8 cellular contexts compared by ENCODE assay signal in the genomic region with DNA sequence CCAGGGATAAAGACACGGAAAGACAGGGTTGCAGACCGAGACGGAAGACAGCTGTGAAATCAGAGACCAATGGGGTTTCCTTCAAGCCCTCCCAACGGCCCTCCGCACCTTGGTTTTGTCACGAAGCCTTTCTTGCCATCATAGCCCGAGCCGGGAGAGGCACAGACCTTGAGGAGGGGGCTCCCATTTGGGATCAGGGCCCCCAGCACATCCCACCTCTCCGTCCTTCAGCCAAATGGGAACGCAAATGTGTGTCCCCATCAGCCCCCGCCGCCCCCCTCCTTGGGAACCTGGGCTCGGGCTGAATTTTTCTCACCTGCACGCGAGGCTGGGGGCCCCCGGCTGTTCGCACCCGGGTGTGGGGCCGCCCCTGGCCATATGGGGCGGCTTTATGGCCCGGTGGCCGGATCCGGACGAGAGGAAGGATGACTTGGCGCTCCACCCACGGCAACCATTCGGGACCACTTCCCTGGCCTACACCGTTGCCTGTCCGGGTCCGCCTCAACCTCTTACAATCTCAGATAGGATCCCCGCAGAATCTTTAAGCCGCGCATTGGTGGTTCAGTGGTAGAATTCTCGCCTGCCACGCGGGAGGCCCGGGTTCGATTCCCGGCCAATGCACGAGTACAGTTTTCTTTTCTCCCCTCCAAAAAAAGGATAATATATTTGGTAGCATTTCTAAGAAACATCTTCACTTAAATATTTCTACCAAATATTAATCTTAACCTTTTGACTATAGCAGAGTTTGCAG. TPM values are rescaled to one million over a fixed set of nuclear protein-coding genes. Genes with fewer than 3 reads are reported as not detected.
DNase-seq lines count a peak whose midpoint lies in the region; ATAC-seq and TF ChIP-seq lines count a peak whose summit lies in the region.

No MANE protein-coding gene starts in this region.

- H3K36me3 ChIP-seq in BE2C (no peaks in the 10 kb centered on the region), HEK293 (ENCODE audit: control insufficient read depth in 2 of 2, insufficient read depth in 1 of 2, low read length in 2 of 2) (no peaks in the 10 kb centered on the region), esophagus (ENCODE audit: control insufficient read depth in 2 of 2, insufficient read depth in 2 of 2, low read length in 1 of 2) (no peaks in the 10 kb centered on the region), muscle layer of duodenum (ENCODE audit: control insufficient read depth in 1 of 2, insufficient read depth in 2 of 2, low read length in 2 of 2) (no peaks in the 10 kb centered on the region)

- CTCF ChIA-PET in HEK293 (lab: Yijun Ruan, JAX): interaction anchor here (0.6 to 4.7 kb wide), 6 partner anchors 13 to 438 kb away, joined by 3 to 36 read pairs (median 8); no protein-coding TSS in a partner anchor

- no peak for ATAC-seq in GM19328 (IDR thresholded peaks at IDR 0.05; ENCODE audit: unreplicated experiment)

- TF ChIP-seq CTCF in BE2C (IDR thresholded peaks at IDR 0.05; ENCODE audit: low read depth, low read length): no peak
- TF ChIP-seq CTCF in HEK293 (tag by site-specific recombination; IDR thresholded peaks at IDR 0.05): no peak

- DNase-seq in BE2C (peak; percentile 67), OCI-M2 (lab: John Stamatoyannopoulos, UW; ENCODE audit: unreplicated experiment) (peak; percentile 47), activated T-cell treated with anti-CD3 and anti-CD28 coated beads for 48 hours (ENCODE audit: low read depth) (peak; percentile 84)
- peak; percentile 85 to 86 for DNase-seq in stimulated activated CD8-positive, alpha-beta memory T cell treated with anti-CD3 and anti-CD28 coated beads, Interleukin-7, amount 100 ng/mL, for 1 hour (ENCODE audit: low read depth in 2 of 2)

- H3K27me3 ChIP-seq in BE2C: peaks cover 20% of the 10 kb centered on the region
- H3K27me3 ChIP-seq in esophagus (ENCODE audit: control insufficient read depth in 1 of 2, insufficient read depth in 2 of 2, low read length in 2 of 2): no peaks in the 10 kb centered on the region
- H3K27me3 ChIP-seq in muscle layer of duodenum (ENCODE audit: low read depth, low read length): peaks cover 31% of the 10 kb centered on the region

- H3K4me1 ChIP-seq in BE2C (no peaks in the 10 kb centered on the region), HEK293 (ENCODE audit: control insufficient read depth, insufficient read depth, low read length) (peaks cover 14% of the 10 kb centered on the region), esophagus (ENCODE audit: control insufficient read depth in 2 of 2, insufficient read depth in 2 of 2, low read length in 1 of 2) (peaks cover 22 to 27% of the 10 kb centered on the region in 2 donors), muscle layer of duodenum (ENCODE audit: control insufficient read depth in 1 of 2, insufficient read depth in 2 of 2, low read length in 2 of 2) (peaks cover 13 to 63% of the 10 kb centered on the region in 2 donors)

- H3K4me3 ChIP-seq in BE2C (ENCODE audit: low read depth, low read length): peak overlapping the region; percentile 78
- peak overlapping the region; percentile 55 for H3K4me3 ChIP-seq in HEK293 (ENCODE audit: low read depth, low read length)
- peak overlapping the region; percentile 47 for H3K4me3 ChIP-seq in esophagus (ENCODE audit: low read depth in 1 of 2, low read length in 2 of 2)
- H3K4me3 ChIP-seq in muscle layer of duodenum (ENCODE audit: low read depth in 1 of 2, low read length in 2 of 2): peak overlapping the region; percentile 72 to 81

- H3K9me3 ChIP-seq in BE2C (no peaks in the 10 kb centered on the region), HEK293 (ENCODE audit: control insufficient read depth, insufficient read depth, low read depth, low read length) (no peaks in the 10 kb centered on the region), esophagus (ENCODE audit: control insufficient read depth in 2 of 2, insufficient read depth in 1 of 2, low read depth in 1 of 2, low read length in 1 of 2) (no peaks in the 10 kb centered on the region), muscle layer of duodenum (ENCODE audit: control insufficient read depth in 1 of 2, low read length in 2 of 2) (no peaks in the 10 kb centered on the region)

- POLR2A ChIA-PET in HEK293 (lab: Yijun Ruan, JAX): interaction anchor here (0.7 to 3.5 kb wide), 7 partner anchors 14 to 290 kb away, joined by 3 to 15 read pairs (median 4); partner anchors contain the start of gene SLC25A35

- H3K27ac ChIP-seq in HEK293 (ENCODE audit: extremely low read depth, low read depth, low read length) (peak overlapping the region; percentile 77; the same call in 1 of the 2 replicates), esophagus (ENCODE audit: low read depth in 2 of 2, low read length in 1 of 2) (peak overlapping the region in 1 of 2 donors; percentile 47), muscle layer of duodenum (ENCODE audit: low read length) (no peak overlapping the region)

- WGBS in esophagus, 2 donors: 1 to 2% methylated on average over 40 of the region's 40 CpGs

TF ChIP-seq in HEK293, 187 proteins besides CTCF, POLR2A, EP300 and RAD21 (continues in another document):
- no peak for TF ChIP-seq ZNF707 (tag by site-specific recombination; IDR thresholded peaks at IDR 0.05)
- TF ChIP-seq ZNF571 (tag by site-specific recombination; IDR thresholded peaks at IDR 0.05): no peak
- no peak for TF ChIP-seq ZNF202 (tag by site-specific recombination; IDR thresholded peaks at IDR 0.05; ENCODE audit: borderline replicate concordance)
- TF ChIP-seq ZNF121 (tag by site-specific recombination; IDR thresholded peaks at IDR 0.05): no peak
- no peak for TF ChIP-seq ZBTB1 (tag by site-specific recombination; IDR thresholded peaks at IDR 0.05)
- TF ChIP-seq ZNF274 (IDR thresholded peaks at IDR 0.05; ENCODE audit: low read length): no peak
- no peak for TF ChIP-seq ZNF274 (tag by site-specific recombination; IDR thresholded peaks at IDR 0.05; ENCODE audit: borderline replicate concordance)
- TF ChIP-seq ZNF626 (tag by site-specific recombination; IDR thresholded peaks at IDR 0.05): no peak
- TF ChIP-seq ZNF311 (tag by site-specific recombination; IDR thresholded peaks at IDR 0.05; ENCODE audit: borderline replicate concordance): no peak
- TF ChIP-seq, protein P1, sequence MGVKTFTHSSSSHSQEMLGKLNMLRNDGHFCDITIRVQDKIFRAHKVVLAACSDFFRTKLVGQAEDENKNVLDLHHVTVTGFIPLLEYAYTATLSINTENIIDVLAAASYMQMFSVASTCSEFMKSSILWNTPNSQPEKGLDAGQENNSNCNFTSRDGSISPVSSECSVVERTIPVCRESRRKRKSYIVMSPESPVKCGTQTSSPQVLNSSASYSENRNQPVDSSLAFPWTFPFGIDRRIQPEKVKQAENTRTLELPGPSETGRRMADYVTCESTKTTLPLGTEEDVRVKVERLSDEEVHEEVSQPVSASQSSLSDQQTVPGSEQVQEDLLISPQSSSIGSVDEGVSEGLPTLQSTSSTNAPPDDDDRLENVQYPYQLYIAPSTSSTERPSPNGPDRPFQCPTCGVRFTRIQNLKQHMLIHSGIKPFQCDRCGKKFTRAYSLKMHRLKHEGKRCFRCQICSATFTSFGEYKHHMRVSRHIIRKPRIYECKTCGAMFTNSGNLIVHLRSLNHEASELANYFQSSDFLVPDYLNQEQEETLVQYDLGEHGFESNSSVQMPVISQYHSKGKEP (tag by site-specific recombination; IDR thresholded peaks at IDR 0.05): peak; percentile 79
- peak; percentile 59 for TF ChIP-seq ZBTB20 (tag by site-specific recombination; IDR thresholded peaks at IDR 0.05)
- TF ChIP-seq ZNF560 (tag by site-specific recombination; IDR thresholded peaks at IDR 0.05; ENCODE audit: borderline replicate concordance): no peak
- TF ChIP-seq, protein P2, sequence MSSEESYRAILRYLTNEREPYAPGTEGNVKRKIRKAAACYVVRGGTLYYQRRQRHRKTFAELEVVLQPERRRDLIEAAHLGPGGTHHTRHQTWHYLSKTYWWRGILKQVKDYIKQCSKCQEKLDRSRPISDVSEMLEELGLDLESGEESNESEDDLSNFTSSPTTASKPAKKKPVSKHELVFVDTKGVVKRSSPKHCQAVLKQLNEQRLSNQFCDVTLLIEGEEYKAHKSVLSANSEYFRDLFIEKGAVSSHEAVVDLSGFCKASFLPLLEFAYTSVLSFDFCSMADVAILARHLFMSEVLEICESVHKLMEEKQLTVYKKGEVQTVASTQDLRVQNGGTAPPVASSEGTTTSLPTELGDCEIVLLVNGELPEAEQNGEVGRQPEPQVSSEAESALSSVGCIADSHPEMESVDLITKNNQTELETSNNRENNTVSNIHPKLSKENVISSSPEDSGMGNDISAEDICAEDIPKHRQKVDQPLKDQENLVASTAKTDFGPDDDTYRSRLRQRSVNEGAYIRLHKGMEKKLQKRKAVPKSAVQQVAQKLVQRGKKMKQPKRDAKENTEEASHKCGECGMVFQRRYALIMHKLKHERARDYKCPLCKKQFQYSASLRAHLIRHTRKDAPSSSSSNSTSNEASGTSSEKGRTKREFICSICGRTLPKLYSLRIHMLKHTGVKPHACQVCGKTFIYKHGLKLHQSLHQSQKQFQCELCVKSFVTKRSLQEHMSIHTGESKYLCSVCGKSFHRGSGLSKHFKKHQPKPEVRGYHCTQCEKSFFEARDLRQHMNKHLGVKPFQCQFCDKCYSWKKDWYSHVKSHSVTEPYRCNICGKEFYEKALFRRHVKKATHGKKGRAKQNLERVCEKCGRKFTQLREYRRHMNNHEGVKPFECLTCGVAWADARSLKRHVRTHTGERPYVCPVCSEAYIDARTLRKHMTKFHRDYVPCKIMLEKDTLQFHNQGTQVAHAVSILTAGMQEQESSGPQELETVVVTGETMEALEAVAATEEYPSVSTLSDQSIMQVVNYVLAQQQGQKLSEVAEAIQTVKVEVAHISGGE (tag by site-specific recombination; conservative IDR thresholded peaks at IDR 0.05; ENCODE audit: low read depth): peak; percentile 94
- no peak for TF ChIP-seq HOXA7 (CRISPR knock-in tag; IDR thresholded peaks at IDR 0.05; ENCODE audit: borderline replicate concordance)
- no peak for TF ChIP-seq FEZF1 (tag by site-specific recombination; IDR thresholded peaks at IDR 0.05)
- TF ChIP-seq KLF1 (tag by site-specific recombination; IDR thresholded peaks at IDR 0.05): 0 out of 2 replicates have a peak, but pooled peaks have one; percentile 28
- TF ChIP-seq ZNF555 (tag by site-specific recombination; conservative IDR thresholded peaks at IDR 0.05): no peak

RNA-seq across cellular contexts. Expression of gene HES7, which starts 1.5 kb away (rescaled TPM):
- 4.2 TPM for polyA plus RNA-seq in BE2C (2012; ENCODE audit: insufficient read depth, insufficient read length, low read depth)
- under 1 TPM; 0.15 to 0.24 TPM for polyA plus RNA-seq in esophagus

RNA-seq across cellular contexts. Expression of gene ALOXE3, which starts 7.1 kb away (rescaled TPM):
- polyA plus RNA-seq in BE2C (2012; ENCODE audit: insufficient read depth, insufficient read length, low read depth): not detected
- polyA plus RNA-seq in esophagus: 1 to 10 TPM in 1 of 2 donors, under 1 TPM in 1; 0.43 to 1.7 TPM

RNA-seq across cellular contexts. Expression of gene PER1, which starts 26.8 kb away (rescaled TPM):
- polyA plus RNA-seq in BE2C (2012; ENCODE audit: insufficient read depth, insufficient read length, low read depth): 44.7 TPM
- polyA plus RNA-seq in esophagus: 10 to 100 TPM; 44.7 to 85.2 TPM

RNA-seq across cellular contexts. Expression of gene VAMP2, which starts 37.4 kb away (rescaled TPM):
- polyA plus RNA-seq in BE2C (2012; ENCODE audit: insufficient read depth, insufficient read length, low read depth): 31.2 TPM
- 10 to 100 TPM; 21.9 to 22.4 TPM for polyA plus RNA-seq in esophagus

RNA-seq across cellular contexts. Expression of gene ALOX12B, which starts 37.9 kb away (rescaled TPM):
- polyA plus RNA-seq in BE2C (2012; ENCODE audit: insufficient read depth, insufficient read length, low read depth): 1.0 TPM
- polyA plus RNA-seq in esophagus: 1 to 10 TPM; 2.4 to 5.2 TPM
